In genomic region chr7:129534558-129534957, GRCh38 we compare ENCODE assay signal across 4 cellular contexts. TPM values are rescaled to one million over a fixed set of nuclear protein-coding genes. Genes with fewer than 3 reads are reported as not detected.
"Had no signal": no experiment of that assay in that cellular context is flagged by ENCODE, and none has a peak within 500 bp of the region (broad histone marks: within the 10 kb centered on the region; RNA-seq: fewer than 3 reads in every experiment).

No MANE protein-coding gene starts in this region.

RNA-seq across cellular contexts. Expression of gene SMKR1, which starts 32.2 kb away (rescaled TPM):
- total RNA-seq: aorta, astrocyte, breast epithelium, cardiac septum had no signal
